In genomic region chr3:188439080-188439479, GRCh38 we compare ENCODE assay signal across 8 cellular contexts.
A peak's percentile ranks its signal among the peaks of the same experiment; 100 is the strongest.
DNase-seq lines count a peak whose midpoint lies in the region; ATAC-seq and TF ChIP-seq lines count a peak whose summit lies in the region.

No MANE protein-coding gene starts in this region.

- DNase-seq in NOMO-1 treated with dmso at 0.1 percent for 144 hours (lab: John Stamatoyannopoulos, UW; ENCODE audit: unreplicated experiment) (peak; percentile 92), colonic mucosa (no peak), NCI-H2029 treated with DMSO at 0.1 percent for 48 hours (lab: John Stamatoyannopoulos, UW) (no peak), hepatocyte (ENCODE audit: low spot score) (no peak), SK-N-DZ (ENCODE audit: low spot score) (no peak)
- DNase-seq in stimulated activated CD8-positive, alpha-beta memory T cell treated with anti-CD3 and anti-CD28 coated beads, Interleukin-15, amount 100 ng/mL, for 4 hours (ENCODE audit: low read depth in 2 of 2), result peak; percentile 9 to 27

- H3K9ac ChIP-seq in colonic mucosa (ENCODE audit: low read depth in 2 of 2, low read length in 2 of 2), result no peak overlapping the region

- H3K4me1 ChIP-seq in colonic mucosa, result no peaks in the 10 kb centered on the region
- peaks cover 6% of the 10 kb centered on the region for H3K4me1 ChIP-seq in hepatocyte (ENCODE audit: insufficient read depth)

- TF ChIP-seq CTCF in colonic mucosa (IDR thresholded peaks at IDR 0.05) (no peak), hepatocyte (IDR thresholded peaks at IDR 0.05; ENCODE audit: poor library complexity) (no peak)

- peaks cover 20% of the 10 kb centered on the region for H3K79me2 ChIP-seq in hepatocyte

- H3K9me3 ChIP-seq in colonic mucosa, result no peaks in the 10 kb centered on the region
- no peaks in the 10 kb centered on the region for H3K9me3 ChIP-seq in hepatocyte (ENCODE audit: low read depth)

- 93% methylated on average over 5 of the region's 5 CpGs for WGBS in hepatocyte (ENCODE audit: low lambda C conversion rate, missing lambda C conversion rate)

- H3K4me3 ChIP-seq in colonic mucosa (no peak overlapping the region), hepatocyte (no peak overlapping the region)

- H3K27ac ChIP-seq in colonic mucosa (peak overlapping the region; percentile 37), hepatocyte (no peak overlapping the region)

- no peak overlapping the region for H3K4me2 ChIP-seq in hepatocyte

- H3K36me3 ChIP-seq in colonic mucosa (no peaks in the 10 kb centered on the region), hepatocyte (replicated peaks; ENCODE audit: insufficient read depth, low read depth) (no peaks in the 10 kb centered on the region)

- peak; percentile 80 for ATAC-seq in GM18858 (IDR thresholded peaks at IDR 0.05; ENCODE audit: unreplicated experiment)
- ATAC-seq in HG02759 (IDR thresholded peaks at IDR 0.05; ENCODE audit: unreplicated experiment), result peak; percentile 95

- no peaks in the 10 kb centered on the region for H3K9me2 ChIP-seq in hepatocyte (replicated peaks; ENCODE audit: insufficient read depth)

- intact Hi-C loops in colonic mucosa (cut with DNase I), result loop anchor here (10.0 kb wide), 1 partner anchor 694 kb away; the partner anchor contains the start of gene BCL6

- no peak overlapping the region for H2AFZ ChIP-seq in hepatocyte

- H3K27me3 ChIP-seq in colonic mucosa (no peaks in the 10 kb centered on the region), hepatocyte (no peaks in the 10 kb centered on the region)

- H4K20me1 ChIP-seq in hepatocyte (ENCODE audit: insufficient read depth, poor library complexity, severe bottlenecking), result no peaks in the 10 kb centered on the region

Comparison
In these comparisons a context has a peak if more than half of its experiments do, and no peak if none do; other contexts are left out.
1. DNase-seq: peak in NOMO-1 treated with dmso at 0.1 percent for 144 hours (single experiment) and stimulated activated CD8-positive, alpha-beta memory T cell treated with anti-CD3 and anti-CD28 coated beads, Interleukin-15, amount 100 ng/mL, for 4 hours (2 of 2); none in colonic mucosa (single experiment), NCI-H2029 treated with DMSO at 0.1 percent for 48 hours (single experiment), hepatocyte (single experiment) and SK-N-DZ (single experiment).